Comparison of ENCODE assay signal across 8 cellular contexts in the genomic region with DNA sequence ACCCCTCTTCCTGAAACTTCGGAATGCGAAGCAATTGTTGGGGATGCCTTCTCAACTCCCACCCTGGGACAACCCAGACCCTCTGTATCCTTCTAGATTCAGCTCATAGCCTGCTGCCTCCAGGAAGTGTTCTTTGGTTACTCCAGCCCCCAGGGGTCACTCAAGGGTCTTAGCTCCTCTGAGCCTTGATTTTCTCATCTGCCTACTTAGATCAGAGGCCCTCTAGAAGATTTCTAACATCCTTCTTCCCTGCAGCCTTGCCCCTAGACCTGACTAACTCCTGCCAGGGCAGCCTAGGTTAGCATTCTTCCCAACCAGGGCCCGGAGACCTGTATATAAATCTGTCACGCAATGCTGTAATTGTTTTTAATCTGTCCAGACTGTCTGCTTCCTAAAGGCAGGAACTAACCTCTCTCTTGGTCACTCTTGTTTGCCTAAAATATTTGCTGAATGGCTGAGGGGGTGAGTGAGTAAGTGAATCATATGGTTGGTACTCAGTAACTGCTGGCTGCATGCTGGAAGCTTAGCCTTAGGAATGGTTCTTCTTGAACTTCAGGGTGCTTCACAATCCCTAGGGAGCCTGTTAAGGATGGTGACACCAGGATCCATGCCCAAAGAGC. TPM values are rescaled to one million over a fixed set of nuclear protein-coding genes. Genes with fewer than 3 reads are reported as not detected.
A peak's percentile ranks its signal among the peaks of the same experiment; 100 is the strongest.
DNase-seq lines count a peak whose midpoint lies in the region; FAIRE-seq and TF ChIP-seq lines count a peak whose summit lies in the region.

No MANE protein-coding gene starts in this region.

- H3K4me1 ChIP-seq in endothelial cell of umbilical vein (ENCODE audit: control insufficient read depth, extremely low read depth, insufficient read depth, low read length), result peaks cover 39% of the 10 kb centered on the region
- peaks cover 2 to 17% of the 10 kb centered on the region in 2 donors for H3K4me1 ChIP-seq in small intestine (ENCODE audit: control insufficient read depth in 2 of 2, insufficient read depth in 1 of 2, low read depth in 1 of 2, low read length in 1 of 2)
- peaks cover 10% of the 10 kb centered on the region for H3K4me1 ChIP-seq in colonic mucosa
- H3K4me1 ChIP-seq in left ventricle myocardium inferior, result peaks cover 61% of the 10 kb centered on the region

- TF ChIP-seq CTCF in RWPE1 (conservative IDR thresholded peaks at IDR 0.05; ENCODE audit: low read depth), result no peak
- no peak for TF ChIP-seq CTCF in endothelial cell of umbilical vein (IDR thresholded peaks at IDR 0.05; ENCODE audit: extremely low read depth in 1 of 2, insufficient read depth in 1 of 2, low read depth in 1 of 2, low read length in 2 of 2)
- TF ChIP-seq CTCF in colonic mucosa (IDR thresholded peaks at IDR 0.05), result no peak
- TF ChIP-seq CTCF in left ventricle myocardium inferior (IDR thresholded peaks at IDR 0.05; ENCODE audit: borderline replicate concordance), result no peak

- H3K27ac ChIP-seq in RWPE1 (peak overlapping the region; percentile 29), endothelial cell of umbilical vein (ENCODE audit: insufficient read depth, low read depth, low read length) (peak overlapping the region; percentile 67), small intestine (ENCODE audit: low read depth in 1 of 2, low read length in 1 of 2) (peak overlapping the region; percentile 52 to 78), colonic mucosa (no peak overlapping the region), left ventricle myocardium inferior (replicated peaks) (no peak overlapping the region)

- 83 to 92% (median 84%) methylated on average over 4 of the region's 4 CpGs for WGBS in small intestine, 3 donors

- no peaks in the 10 kb centered on the region for H3K27me3 Mint-ChIP-seq in activated CD4-positive, alpha-beta T cell treated with anti-CD3 and anti-CD28 coated beads, Interleukin-2, amount 10 ng/mL, durations not matched to agents 7 days and 5 days

- H3K9ac ChIP-seq in endothelial cell of umbilical vein (replicated peaks; ENCODE audit: extremely low read depth, insufficient read depth, low read length), result peak overlapping the region; percentile 29
- H3K9ac ChIP-seq in colonic mucosa (ENCODE audit: low read depth in 2 of 2, low read length in 2 of 2), result no peak overlapping the region

- H3K4me1 Mint-ChIP-seq in activated CD4-positive, alpha-beta T cell treated with anti-CD3 and anti-CD28 coated beads, Interleukin-2, amount 10 ng/mL, durations not matched to agents 7 days and 5 days, result peaks cover 83% of the 10 kb centered on the region

- H4K20me1 ChIP-seq in endothelial cell of umbilical vein (replicated peaks; ENCODE audit: control insufficient read depth, extremely low read depth, insufficient read depth, low read length), result no peaks in the 10 kb centered on the region

- no peak overlapping the region for H2AFZ ChIP-seq in endothelial cell of umbilical vein (ENCODE audit: low read depth, low read length)

- peaks cover 6% of the 10 kb centered on the region for H3K79me2 ChIP-seq in endothelial cell of umbilical vein (ENCODE audit: control insufficient read depth, insufficient read depth, low read length)

- peak; percentile 68 for FAIRE-seq in endothelial cell of umbilical vein (lab: Jason Lieb, UNC)
- FAIRE-seq in small intestine (lab: Jason Lieb, UNC), result no peak

- H3K36me3 Mint-ChIP-seq in activated CD4-positive, alpha-beta T cell treated with anti-CD3 and anti-CD28 coated beads, Interleukin-2, amount 10 ng/mL, durations not matched to agents 7 days and 5 days (ENCODE audit: low read depth), result peaks cover 39% of the 10 kb centered on the region

- dilution Hi-C loops in endothelial cell of umbilical vein (cut with MboI; ENCODE audit: extremely low pct_ligation_motif_present, low sequenced_read_pairs), result no loop called here

- H3K9me3 Mint-ChIP-seq in activated CD4-positive, alpha-beta T cell treated with anti-CD3 and anti-CD28 coated beads, Interleukin-2, amount 10 ng/mL, durations not matched to agents 7 days and 5 days, result no peaks in the 10 kb centered on the region

- H3K27me3 ChIP-seq in endothelial cell of umbilical vein (ENCODE audit: control insufficient read depth in 2 of 2, insufficient read depth in 2 of 2, low read length in 2 of 2) (no peaks in the 10 kb centered on the region), small intestine (ENCODE audit: control insufficient read depth in 2 of 2, insufficient read depth in 2 of 2, low read length in 2 of 2) (no peaks in the 10 kb centered on the region), colonic mucosa (no peaks in the 10 kb centered on the region), left ventricle myocardium inferior (ENCODE audit: low read depth) (no peaks in the 10 kb centered on the region)

- peak; percentile 22 for TF ChIP-seq POLR2A in endothelial cell of umbilical vein (IDR thresholded peaks at IDR 0.05; ENCODE audit: low read depth, low read length)

- POLR2A ChIA-PET in activated CD4-positive, alpha-beta T cell treated with anti-CD3 and anti-CD28 coated beads, Interleukin-2, amount 10 ng/mL, durations not matched to agents 7 days and 5 days (lab: Charles Lee), result no interaction called here
- POLR2A ChIA-PET in RWPE1 (lab: Yijun Ruan, JAX; ENCODE audit: low non-redundant PET), result interaction anchor here (0.7 kb wide), 1 partner anchor 9 kb away, joined by 3 read pairs; no protein-coding TSS in a partner anchor
- POLR2A ChIA-PET in endothelial cell of umbilical vein (lab: Charles Lee), result interaction anchor here (1.2 kb wide), 2 partner anchors 8 to 88 kb away, joined by 3 to 4 read pairs; a partner anchor contains a TSS

- H3K36me3 ChIP-seq in endothelial cell of umbilical vein (ENCODE audit: control insufficient read depth in 2 of 2, extremely low read depth in 1 of 2, insufficient read depth in 2 of 2, low read length in 2 of 2), result peaks cover 0 to 6% of the 10 kb centered on the region in 2 experiments
- no peaks in the 10 kb centered on the region for H3K36me3 ChIP-seq in small intestine (ENCODE audit: control insufficient read depth in 2 of 2, insufficient read depth in 2 of 2, low read length in 2 of 2)
- H3K36me3 ChIP-seq in colonic mucosa, result no peaks in the 10 kb centered on the region
- H3K36me3 ChIP-seq in left ventricle myocardium inferior, result peaks cover 7% of the 10 kb centered on the region

- H3K4me3 Mint-ChIP-seq in activated CD4-positive, alpha-beta T cell treated with anti-CD3 and anti-CD28 coated beads, Interleukin-2, amount 10 ng/mL, durations not matched to agents 7 days and 5 days, result no peak overlapping the region

- H3K4me2 ChIP-seq in endothelial cell of umbilical vein (ENCODE audit: insufficient read depth, low read length), result no peak overlapping the region

- H3K27ac Mint-ChIP-seq in activated CD4-positive, alpha-beta T cell treated with anti-CD3 and anti-CD28 coated beads, Interleukin-2, amount 10 ng/mL, durations not matched to agents 7 days and 5 days, result peak overlapping the region; percentile 93

- BruUV-seq in endothelial cell of umbilical vein (replicated peaks; lab: Mats Ljungman, UMichigan), result no TSS peak

- H3K4me3 ChIP-seq in endothelial cell of umbilical vein (replicated peaks in 1 of 3; ENCODE audit: insufficient read depth in 1 of 3, low read depth in 1 of 3, low read length in 3 of 3), result no peak overlapping the region
- H3K4me3 ChIP-seq in small intestine (ENCODE audit: low read depth in 1 of 2, low read length in 2 of 2), result no peak overlapping the region
- no peak overlapping the region for H3K4me3 ChIP-seq in colonic mucosa
- no peak overlapping the region for H3K4me3 ChIP-seq in left ventricle myocardium inferior

- H3K9me1 ChIP-seq in endothelial cell of umbilical vein (replicated peaks; ENCODE audit: control insufficient read depth, extremely low read depth, insufficient read depth, low read length), result no peaks in the 10 kb centered on the region

- DNase-seq in activated CD4-positive, alpha-beta T cell treated with anti-CD3 and anti-CD28 coated beads, Interleukin-2, amount 10 ng/mL, durations not matched to agents 7 days and 5 days, result no peak
- DNase-seq in activated CD4-positive, alpha-beta T cell treated with anti-CD3 and anti-CD28 coated beads for 48 hours, result no peak
- DNase-seq in RWPE1 (ENCODE audit: low spot score), result no peak
- peak; percentile 83 for DNase-seq in endothelial cell of umbilical vein (ENCODE audit: low read depth, low spot score)
- DNase-seq in small intestine, result no peak
- DNase-seq in colonic mucosa, result no peak
- DNase-seq in left ventricle myocardium inferior, result no peak
- DNase-seq in Kasumi-1 (lab: John Stamatoyannopoulos, UW), result no peak

- H3K9me3 ChIP-seq in endothelial cell of umbilical vein (replicated peaks; ENCODE audit: control insufficient read depth, insufficient read depth, low read length) (no peaks in the 10 kb centered on the region), small intestine (ENCODE audit: control insufficient read depth, low read depth) (no peaks in the 10 kb centered on the region), colonic mucosa (no peaks in the 10 kb centered on the region), left ventricle myocardium inferior (replicated peaks) (no peaks in the 10 kb centered on the region)

- CTCF ChIA-PET in activated CD4-positive, alpha-beta T cell treated with anti-CD3 and anti-CD28 coated beads, Interleukin-2, amount 10 ng/mL, durations not matched to agents 7 days and 5 days (lab: Charles Lee), result interaction anchor here (1.3 to 4.3 kb wide), 4 partner anchors 8 to 17 kb away, joined by 3 to 43 read pairs (median 4); a partner anchor contains a TSS
- CTCF ChIA-PET in RWPE1 (lab: Yijun Ruan, JAX) (interaction anchor here (0.8 to 1.0 kb wide), 2 partner anchors 8 to 34 kb away, joined by 3 read pairs; a partner anchor contains a TSS), endothelial cell of umbilical vein (lab: Charles Lee) (interaction anchor here (1.2 to 4.9 kb wide), 7 partner anchors 8 to 206 kb away, joined by 3 to 64 read pairs (median 5); a partner anchor contains a TSS)

- intact Hi-C loops in endothelial cell of umbilical vein (cut with micrococcal nuclease), result no loop called here
- intact Hi-C loops in colonic mucosa (cut with DNase I), result loop anchor here (10.0 kb wide), 1 partner anchor 116 kb away; no protein-coding TSS in a partner anchor
- intact Hi-C loops in left ventricle myocardium inferior (cut with micrococcal nuclease), result no loop called here

RNA-seq across cellular contexts. Expression of a gene that starts 8.2 kb away (rescaled TPM):
- 10 to 100 TPM; 44.2 to 47.2 TPM for total RNA-seq in activated CD4-positive, alpha-beta T cell treated with anti-CD3 and anti-CD28 coated beads, Interleukin-2, amount 10 ng/mL, durations not matched to agents 7 days and 5 days
- total RNA-seq in endothelial cell of umbilical vein (77.6 and 85.1 TPM in 2 replicates), colonic mucosa (10 to 100 TPM; 40.0 to 46.7 TPM), left ventricle myocardium inferior (11.5 TPM)
- polyA plus RNA-seq in endothelial cell of umbilical vein (58.1 and 70.2 TPM in 2 replicates), small intestine (10 to 100 TPM in 1 of 3 donors, 1 to 10 TPM in 2; 5.4 to 18.1 (median 6.5) TPM)
- polyA plus RNA-seq in endothelial cell of umbilical vein (2011; cell fraction: cytosol; rRNA removed), result 81.0 and 102 TPM in 2 replicates
- 146 and 157 TPM in 2 replicates for polyA plus RNA-seq in endothelial cell of umbilical vein (2011; cell fraction: nucleus; rRNA removed)
- 82.4 and 124 TPM in 2 replicates for polyA plus RNA-seq in endothelial cell of umbilical vein (2012)
- polyA minus RNA-seq in endothelial cell of umbilical vein, result 230 and 266 TPM in 2 replicates
- polyA minus RNA-seq in endothelial cell of umbilical vein (2011; cell fraction: cytosol; rRNA and poly(A)+ RNA removed), result 9.2 TPM
- 166 and 209 TPM in 2 replicates for polyA minus RNA-seq in endothelial cell of umbilical vein (2011; cell fraction: nucleus; rRNA and poly(A)+ RNA removed)

Comparison
In these comparisons a context has a peak if more than half of its experiments do, and no peak if none do; other contexts are left out.
1. H3K27ac ChIP-seq: peak in RWPE1 (single experiment), endothelial cell of umbilical vein (single experiment) and small intestine (2 of 2); none in colonic mucosa (single experiment) and left ventricle myocardium inferior (single experiment).